10 cellular contexts compared by ENCODE assay signal in genomic region chr12:75684678-75685620, GRCh38.
DNase-seq lines count a peak whose midpoint lies in the region; ATAC-seq and TF ChIP-seq lines count a peak whose summit lies in the region.
"Had no signal": no experiment of that assay in that cellular context is flagged by ENCODE, and none has a peak within 500 bp of the region (broad histone marks: within the 10 kb centered on the region; RNA-seq: fewer than 3 reads in every experiment).

No MANE protein-coding gene starts in this region.

- no peaks in the 10 kb centered on the region for H3K79me2 ChIP-seq in GM23338 (replicated peaks; ENCODE audit: insufficient read depth)

- no peaks in the 10 kb centered on the region for H3K27me3 ChIP-seq in GM23338 (ENCODE audit: insufficient read depth)
- H3K27me3 ChIP-seq: upper lobe of left lung had no signal

- peaks cover 9% of the 10 kb centered on the region for H3K9me2 ChIP-seq in GM23338 (ENCODE audit: insufficient read depth)

- no peak overlapping the region for H3K4me3 Mint-ChIP-seq in GM23338

- peak overlapping the region; percentile 25 for H2AFZ ChIP-seq in GM23338

- H3K4me3 ChIP-seq in GM23338 (no peak overlapping the region), epithelial cell of esophagus (ENCODE audit: low read length) (no peak overlapping the region), skin epidermis (no peak overlapping the region)
- H3K4me3 ChIP-seq: upper lobe of left lung had no signal

- no peaks in the 10 kb centered on the region for H4K20me1 ChIP-seq in GM23338 (replicated peaks; ENCODE audit: insufficient read depth)

- TF ChIP-seq CTCF in GM23338 (conservative IDR thresholded peaks at IDR 0.05; ENCODE audit: low read depth in 2 of 2), result no peak
- no peak for TF ChIP-seq CTCF in epithelial cell of esophagus (IDR thresholded peaks at IDR 0.05; ENCODE audit: insufficient read depth, low read depth, low read length, missing control alignments)

- H3K4me2 ChIP-seq in GM23338, result 0 out of 2 replicates have a peak overlapping the region, but pooled peaks have one; percentile 11

- H3K27ac Mint-ChIP-seq in GM23338, result no peak overlapping the region

- peaks cover 7% of the 10 kb centered on the region for H3K9me3 Mint-ChIP-seq in GM23338

- H3K27ac ChIP-seq in GM23338 (ENCODE audit: low read depth), result no peak overlapping the region
- peak overlapping the region in 12 of 21 experiments; percentile 3 to 76 (median 56) for H3K27ac ChIP-seq in skin epidermis
- H3K27ac ChIP-seq: upper lobe of left lung had no signal

- no peaks in the 10 kb centered on the region for H3K36me3 ChIP-seq in GM23338 (ENCODE audit: insufficient read depth)
- H3K36me3 ChIP-seq: upper lobe of left lung had no signal

- H3F3A ChIP-seq in GM23338 (replicated peaks; ENCODE audit: low read depth), result no peaks in the 10 kb centered on the region

- H3K4me1 Mint-ChIP-seq in GM23338, result peaks cover 19% of the 10 kb centered on the region

- no peak for DNase-seq in GM23338 (ENCODE audit: low spot score)
- DNase-seq in NCI-H2171 treated with DMSO at 0.1 percent for 48 hours (lab: John Stamatoyannopoulos, UW), result peak; percentile 75
- DNase-seq in epithelial cell of esophagus (ENCODE audit: low read depth), result peak; percentile 94
- DNase-seq in dermis blood vessel endothelial cell, result no peak
- DNase-seq in NCI-H2081 treated with DMSO at 0.1 percent for 48 hours (lab: John Stamatoyannopoulos, UW), result no peak
- DNase-seq in activated CD4-positive, alpha-beta T cell treated with anti-CD3 and anti-CD28 coated beads for 48 hours, result no peak
- DNase-seq: SHP77 treated with DMSO at 0.1 percent for 48 hours, upper lobe of left lung had no signal

- H3K36me3 Mint-ChIP-seq in GM23338 (ENCODE audit: low read depth), result peaks cover 6% of the 10 kb centered on the region; the same call in 1 of the 3 replicates

- ATAC-seq in GM23338, result no peak
- ATAC-seq in GM21786 (IDR thresholded peaks at IDR 0.05; ENCODE audit: unreplicated experiment), result no peak

- H3K27me3 Mint-ChIP-seq in GM23338 (ENCODE audit: insufficient read depth, low read depth, poor library complexity), result no peaks in the 10 kb centered on the region

- peaks cover 5% of the 10 kb centered on the region; the same call in 1 of the 2 replicates for H3K4me1 ChIP-seq in GM23338 (ENCODE audit: insufficient read depth)
- H3K4me1 ChIP-seq: upper lobe of left lung had no signal

TF ChIP-seq in GM23338, 12 proteins besides CTCF, POLR2A, EP300 and RAD21:
- TF ChIP-seq ZNF331 (CRISPR knock-in tag; IDR thresholded peaks at IDR 0.05; ENCODE audit: low read depth) (no peak), EZH2phosphoT487 (IDR thresholded peaks at IDR 0.05; ENCODE audit: unreplicated experiment) (no peak), STAT1 (IDR thresholded peaks at IDR 0.05; ENCODE audit: unreplicated experiment) (no peak), ETS1 (IDR thresholded peaks at IDR 0.05) (no peak), POLR2AphosphoS5 (IDR thresholded peaks at IDR 0.05; ENCODE audit: low read depth) (no peak), JUNB (IDR thresholded peaks at IDR 0.05; ENCODE audit: unreplicated experiment) (no peak), EZH2 (IDR thresholded peaks at IDR 0.05; ENCODE audit: low read depth, unreplicated experiment) (no peak)
TF ChIP-seq in GM23338: peak in this region for 0.

Comparison
In these comparisons a context has a peak if more than half of its experiments do, and no peak if none do; other contexts are left out.
1. DNase-seq: peak in NCI-H2171 treated with DMSO at 0.1 percent for 48 hours (single experiment) and epithelial cell of esophagus (single experiment); none in GM23338 (single experiment), dermis blood vessel endothelial cell (single experiment), NCI-H2081 treated with DMSO at 0.1 percent for 48 hours (single experiment) and activated CD4-positive, alpha-beta T cell treated with anti-CD3 and anti-CD28 coated beads for 48 hours (single experiment).